8 cellular contexts compared by ENCODE assay signal in the genomic region with DNA sequence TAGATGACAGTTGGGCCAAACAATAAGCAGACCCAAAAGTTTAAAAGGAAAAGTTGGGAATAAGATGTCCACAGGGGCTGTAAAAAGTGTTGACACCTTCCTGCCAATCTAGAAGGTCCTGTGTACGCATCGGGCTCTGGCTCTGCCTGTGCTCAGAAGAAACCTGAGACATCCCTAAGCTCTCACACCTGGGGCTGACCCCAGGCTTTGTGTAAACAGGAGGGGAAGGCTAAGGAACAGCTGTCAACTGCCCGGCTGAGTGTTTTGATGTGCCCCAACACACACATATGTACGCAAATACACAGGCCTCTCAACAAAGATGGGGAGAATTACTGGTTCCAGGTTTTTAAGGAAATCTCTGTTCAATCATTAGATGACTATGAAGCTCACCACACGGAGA. TPM values are rescaled to one million over a fixed set of nuclear protein-coding genes. Genes with fewer than 3 reads are reported as not detected.
A peak's percentile ranks its signal among the peaks of the same experiment; 100 is the strongest.
DNase-seq lines count a peak whose midpoint lies in the region; ATAC-seq and TF ChIP-seq lines count a peak whose summit lies in the region.

No MANE protein-coding gene starts in this region.

- no peak overlapping the region for H3K9ac ChIP-seq in HUES64 (ENCODE audit: low read depth, low read length)

- peak overlapping the region; percentile 54 for H3K27ac Mint-ChIP-seq in mesothelial cell of epicardium

- DNase-seq in RWPE2 (ENCODE audit: low spot score) (no peak), mesothelial cell of epicardium (ENCODE audit: low spot score in 2 of 2, unreplicated experiment in 2 of 2) (no peak), tibial artery (no peak), NK-92 (lab: John Stamatoyannopoulos, UW; ENCODE audit: unreplicated experiment) (no peak)
- DNase-seq in stimulated activated CD4-positive, alpha-beta T cell treated with anti-CD3 and anti-CD28 coated beads, Interleukin-12 subunit alpha, Interleukin-12 subunit beta, amount 100 ng/mL, for 4 hours, result no peak

- H3K4me3 ChIP-seq in HUES64 (ENCODE audit: low read length), result peak overlapping the region; percentile 7; the same call in 1 of the 2 replicates
- H3K4me3 ChIP-seq in RWPE2 (ENCODE audit: severe bottlenecking), result no peak overlapping the region
- no peak overlapping the region for H3K4me3 ChIP-seq in tibial artery

- H3K4me1 Mint-ChIP-seq in mesothelial cell of epicardium, result peaks cover 39% of the 10 kb centered on the region

- no peak overlapping the region for H3K4me3 Mint-ChIP-seq in mesothelial cell of epicardium

- H3K27me3 ChIP-seq in HUES64 (ENCODE audit: insufficient read depth, low read length) (no peaks in the 10 kb centered on the region), RWPE2 (ENCODE audit: insufficient read depth, poor library complexity, severe bottlenecking) (no peaks in the 10 kb centered on the region), tibial artery (no peaks in the 10 kb centered on the region)

- H3K36me3 ChIP-seq in HUES64 (ENCODE audit: insufficient read depth, low read length) (no peaks in the 10 kb centered on the region), RWPE2 (ENCODE audit: low read depth) (no peaks in the 10 kb centered on the region), tibial artery (no peaks in the 10 kb centered on the region)

- H3K4me1 ChIP-seq in HUES64 (ENCODE audit: insufficient read depth, low read length) (peaks cover 17% of the 10 kb centered on the region; the same call in 1 of the 2 replicates), RWPE2 (ENCODE audit: insufficient read depth, poor library complexity, severe bottlenecking) (peaks cover 20% of the 10 kb centered on the region), tibial artery (peaks cover 0 to 38% (median 13%) of the 10 kb centered on the region in 4 donors)

- no peaks in the 10 kb centered on the region for H3K9me3 ChIP-seq in HUES64 (ENCODE audit: insufficient read depth, low read depth, low read length)
- no peaks in the 10 kb centered on the region for H3K9me3 ChIP-seq in RWPE2 (ENCODE audit: severe bottlenecking)
- H3K9me3 ChIP-seq in tibial artery, result peaks cover 0 to 5% (median 0%) of the 10 kb centered on the region in 3 donors

- ATAC-seq in GM19328 (IDR thresholded peaks at IDR 0.05; ENCODE audit: unreplicated experiment) (peak; percentile 62), RWPE2 (ENCODE audit: low read depth) (peak; percentile 100), HG03196 (IDR thresholded peaks at IDR 0.05; ENCODE audit: unreplicated experiment) (no peak)

- TF ChIP-seq CTCF in RWPE2 (IDR thresholded peaks at IDR 0.05; ENCODE audit: poor library complexity, severe bottlenecking) (no peak), mesothelial cell of epicardium (IDR thresholded peaks at IDR 0.05; ENCODE audit: unreplicated experiment) (no peak), tibial artery (IDR thresholded peaks at IDR 0.05) (no peak)

- H3K9me3 Mint-ChIP-seq in mesothelial cell of epicardium, result peaks cover 29% of the 10 kb centered on the region

- WGBS in HUES64, result 23% methylated on average over 5 of the region's 5 CpGs

- peaks cover 19% of the 10 kb centered on the region for H3K36me3 Mint-ChIP-seq in mesothelial cell of epicardium

- H3K27me3 Mint-ChIP-seq in mesothelial cell of epicardium (ENCODE audit: low read depth), result no peaks in the 10 kb centered on the region

- intact Hi-C loops in tibial artery (cut with DNase I; ENCODE audit: low total_unique reads), result no loop called here

- H3K27ac ChIP-seq in HUES64 (ENCODE audit: low read depth, low read length) (peak overlapping the region; percentile 28; the same call in 1 of the 2 replicates), RWPE2 (ENCODE audit: poor library complexity, severe bottlenecking) (peak overlapping the region; percentile 24), tibial artery (no peak overlapping the region)

RNA-seq across cellular contexts. Expression of gene TMEM131, which starts 59.5 kb away (rescaled TPM):
- polyA plus RNA-seq in HUES64 (2013, experiment 1 of 2), result 17.4 TPM
- polyA plus RNA-seq in HUES64 (2013, experiment 2 of 2), result 19.4 TPM
- total RNA-seq in mesothelial cell of epicardium, result 46.9 to 52.9 TPM (median 50.7 TPM) in 3 replicates

Comparison
In these comparisons a context has a peak if more than half of its experiments do, and no peak if none do; other contexts are left out.
1. H3K27ac ChIP-seq: peak in HUES64 (single experiment) and RWPE2 (single experiment); none in tibial artery (0 of 2).